11 cellular contexts compared by ENCODE assay signal in the genomic region with DNA sequence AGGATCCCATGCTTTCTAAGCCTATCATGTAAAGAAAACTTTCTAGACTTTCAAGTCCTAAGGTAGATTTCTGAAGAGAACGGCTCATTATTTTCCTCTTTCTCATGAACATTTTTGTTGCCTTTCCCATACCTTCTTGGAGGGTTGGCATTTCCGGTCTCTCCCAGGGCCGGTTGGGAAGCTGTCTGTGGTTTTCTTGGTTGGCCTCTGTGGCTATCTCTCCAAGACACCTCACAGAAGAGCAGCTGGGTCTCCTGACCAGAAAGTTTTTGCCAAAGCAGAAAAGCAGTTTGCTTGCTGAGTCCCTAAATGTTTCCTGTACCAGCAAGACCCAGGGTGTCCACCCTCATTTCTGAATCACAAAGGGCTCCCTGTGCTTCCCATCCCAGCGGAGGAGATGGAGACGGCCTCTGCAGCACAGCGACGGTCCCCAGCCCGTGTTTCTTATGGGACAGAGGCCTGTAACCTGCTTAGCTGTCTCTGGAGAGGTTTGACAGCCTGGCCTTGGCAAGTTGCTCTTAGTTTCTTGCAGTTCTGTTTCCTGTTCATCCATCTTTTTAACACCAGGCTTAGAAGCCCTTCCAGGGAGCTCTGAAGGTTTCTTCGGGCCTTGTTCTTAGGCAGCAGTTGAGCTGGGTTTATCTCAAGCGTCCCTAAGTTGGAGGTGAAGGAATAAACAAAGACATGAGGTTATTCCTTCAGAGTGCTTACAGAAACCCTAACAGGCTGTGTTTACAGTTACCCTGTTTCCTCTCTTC. TPM values are rescaled to one million over a fixed set of nuclear protein-coding genes. Genes with fewer than 3 reads are reported as not detected.
DNase-seq lines count a peak whose midpoint lies in the region; ATAC-seq and TF ChIP-seq lines count a peak whose summit lies in the region.
"Had no signal": no experiment of that assay in that cellular context is flagged by ENCODE, and none has a peak within 500 bp of the region (broad histone marks: within the 10 kb centered on the region; RNA-seq: fewer than 3 reads in every experiment).

No MANE protein-coding gene starts in this region.

- H3K4me3 ChIP-seq in testis (no peak overlapping the region), heart right ventricle (no peak overlapping the region)

- H3K9me3 Mint-ChIP-seq in HFFc6 (no peaks in the 10 kb centered on the region), WTC11 (no peaks in the 10 kb centered on the region)
- no peaks in the 10 kb centered on the region for H3K9me3 Mint-ChIP-seq in stimulated activated naive B cell treated with anti-CD40 and anti-IgM and Interleukin-4, amounts not matched to agents 10 μg/mL and 1 μg/mL and 100 μg/mL, for 72 hours
- H3K9me3 Mint-ChIP-seq: activated naive CD4-positive, alpha-beta T cell treated with anti-CD3 and anti-CD28 coated beads for 36 hours had no signal

- no peak overlapping the region for H3K4me3 Mint-ChIP-seq in HFFc6
- no peak overlapping the region for H3K4me3 Mint-ChIP-seq in WTC11
- no peak overlapping the region for H3K4me3 Mint-ChIP-seq in stimulated activated naive B cell treated with anti-CD40 and anti-IgM and Interleukin-4, amounts not matched to agents 10 μg/mL and 1 μg/mL and 100 μg/mL, for 72 hours
- H3K4me3 Mint-ChIP-seq: activated naive CD4-positive, alpha-beta T cell treated with anti-CD3 and anti-CD28 coated beads for 36 hours had no signal

- no peak for TF ChIP-seq CTCF in HFFc6 (IDR thresholded peaks at IDR 0.05)
- no peak for TF ChIP-seq CTCF in WTC11 (IDR thresholded peaks at IDR 0.05)
- no peak for TF ChIP-seq CTCF in testis (IDR thresholded peaks at IDR 0.05)
- no peak for TF ChIP-seq CTCF in heart right ventricle (IDR thresholded peaks at IDR 0.05)

- intact Hi-C loops in testis (cut with DNase I; ENCODE audit: low total_unique reads) (no loop called here), heart right ventricle (cut with DNase I) (no loop called here)

- H3K27ac ChIP-seq in testis (peak overlapping the region; percentile 60 to 67), heart right ventricle (no peak overlapping the region)

- H3K27ac Mint-ChIP-seq in HFFc6 = no peak overlapping the region
- H3K27ac Mint-ChIP-seq in WTC11 = peak overlapping the region; percentile 86
- H3K27ac Mint-ChIP-seq in stimulated activated naive B cell treated with anti-CD40 and anti-IgM and Interleukin-4, amounts not matched to agents 10 μg/mL and 1 μg/mL and 100 μg/mL, for 72 hours = no peak overlapping the region
- H3K27ac Mint-ChIP-seq: activated naive CD4-positive, alpha-beta T cell treated with anti-CD3 and anti-CD28 coated beads for 36 hours had no signal

- no peaks in the 10 kb centered on the region for H3K36me3 Mint-ChIP-seq in HFFc6 (ENCODE audit: low read depth)
- peaks cover 17% of the 10 kb centered on the region for H3K36me3 Mint-ChIP-seq in WTC11
- H3K36me3 Mint-ChIP-seq in stimulated activated naive B cell treated with anti-CD40 and anti-IgM and Interleukin-4, amounts not matched to agents 10 μg/mL and 1 μg/mL and 100 μg/mL, for 72 hours = no peaks in the 10 kb centered on the region

- peak; percentile 84 for ATAC-seq in WTC11
- ATAC-seq in stimulated activated naive B cell treated with anti-CD40 and anti-IgM and Interleukin-4, amounts not matched to agents 10 μg/mL and 1 μg/mL and 100 μg/mL, for 72 hours (replicated peaks) = no peak
- ATAC-seq in HG03139 (IDR thresholded peaks at IDR 0.05; ENCODE audit: unreplicated experiment) = no peak
- no peak for ATAC-seq in heart right ventricle
- ATAC-seq: sciatic nerve had no signal

- H3K36me3 ChIP-seq in testis (ENCODE audit: low read depth, missing control alignments) = no peaks in the 10 kb centered on the region
- no peaks in the 10 kb centered on the region for H3K36me3 ChIP-seq in heart right ventricle

- H3K4me1 Mint-ChIP-seq in HFFc6 (ENCODE audit: low read depth) (peaks cover 17% of the 10 kb centered on the region), WTC11 (peaks cover 41% of the 10 kb centered on the region)
- no peaks in the 10 kb centered on the region for H3K4me1 Mint-ChIP-seq in stimulated activated naive B cell treated with anti-CD40 and anti-IgM and Interleukin-4, amounts not matched to agents 10 μg/mL and 1 μg/mL and 100 μg/mL, for 72 hours

- peak; percentile 51 for DNase-seq in HFFc6
- peak; percentile 43 for DNase-seq in WTC11 (ENCODE audit: low spot score)
- DNase-seq in iris pigment epithelial cell (ENCODE audit: low read depth) = peak; percentile 12
- no peak for DNase-seq in testis
- DNase-seq in stimulated activated naive B cell treated with anti-CD40 and anti-IgM and Interleukin-4, amounts not matched to agents 10 μg/mL and 1 μg/mL and 100 μg/mL, for 72 hours = no peak
- DNase-seq in heart right ventricle = no peak
- DNase-seq: activated naive CD4-positive, alpha-beta T cell treated with anti-CD3 and anti-CD28 coated beads for 36 hours; islet precursor cell; T1000 had no signal

- 71 to 73% methylated on average over 10 of the region's 10 CpGs for WGBS in testis, 2 donors
- 79% methylated on average over 10 of the region's 10 CpGs for WGBS in heart right ventricle, 2 donors

- no peaks in the 10 kb centered on the region for H3K9me3 ChIP-seq in testis
- H3K9me3 ChIP-seq in heart right ventricle = no peaks in the 10 kb centered on the region

- TF ChIP-seq POLR2A in testis (IDR thresholded peaks at IDR 0.05) = no peak

- H3K27me3 ChIP-seq in testis (no peaks in the 10 kb centered on the region), heart right ventricle (no peaks in the 10 kb centered on the region)

- CTCF ChIA-PET in WTC11 (lab: Charles Lee) = interaction anchor here (0.7 to 3.2 kb wide), 5 partner anchors 9 to 441 kb away, joined by 3 to 17 read pairs (median 7); no protein-coding TSS in a partner anchor

- POLR2A ChIA-PET in WTC11 (lab: Charles Lee) = no interaction called here

- H3K27me3 Mint-ChIP-seq in HFFc6 (ENCODE audit: insufficient read depth) (peaks cover 37% of the 10 kb centered on the region), WTC11 (ENCODE audit: low read depth) (no peaks in the 10 kb centered on the region)
- H3K27me3 Mint-ChIP-seq in stimulated activated naive B cell treated with anti-CD40 and anti-IgM and Interleukin-4, amounts not matched to agents 10 μg/mL and 1 μg/mL and 100 μg/mL, for 72 hours = peaks cover 3 to 17% of the 10 kb centered on the region in 2 donors

- peaks cover 20% of the 10 kb centered on the region for H3K4me1 ChIP-seq in testis
- peaks cover 0 to 4% (median 0%) of the 10 kb centered on the region in 9 donors for H3K4me1 ChIP-seq in heart right ventricle

TF ChIP-seq in WTC11, 78 proteins besides CTCF, POLR2A, EP300 and RAD21:
- TF ChIP-seq ZNF423 (CRISPR knock-in tag; IDR thresholded peaks at IDR 0.05) = peak; percentile 71
- TF ChIP-seq, protein P1, sequence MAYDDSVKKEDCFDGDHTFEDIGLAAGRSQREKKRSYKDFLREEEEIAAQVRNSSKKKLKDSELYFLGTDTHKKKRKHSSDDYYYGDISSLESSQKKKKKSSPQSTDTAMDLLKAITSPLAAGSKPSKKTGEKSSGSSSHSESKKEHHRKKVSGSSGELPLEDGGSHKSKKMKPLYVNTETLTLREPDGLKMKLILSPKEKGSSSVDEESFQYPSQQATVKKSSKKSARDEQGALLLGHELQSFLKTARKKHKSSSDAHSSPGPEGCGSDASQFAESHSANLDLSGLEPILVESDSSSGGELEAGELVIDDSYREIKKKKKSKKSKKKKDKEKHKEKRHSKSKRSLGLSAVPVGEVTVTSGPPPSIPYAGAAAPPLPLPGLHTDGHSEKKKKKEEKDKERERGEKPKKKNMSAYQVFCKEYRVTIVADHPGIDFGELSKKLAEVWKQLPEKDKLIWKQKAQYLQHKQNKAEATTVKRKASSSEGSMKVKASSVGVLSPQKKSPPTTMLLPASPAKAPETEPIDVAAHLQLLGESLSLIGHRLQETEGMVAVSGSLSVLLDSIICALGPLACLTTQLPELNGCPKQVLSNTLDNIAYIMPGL (CRISPR knock-in tag; IDR thresholded peaks at IDR 0.05) = no peak

RNA-seq across cellular contexts. Expression of a gene that starts 39.8 kb away (rescaled TPM):
- total RNA-seq in HFFc6 (2021; fragmentation: NEBNext Ultra II Directional; extraction: Animal tissue kit (Norgen Biotek cat#: 25700)) = under 1 TPM in 3 of 6 experiments, not detected in 3; 0.07 to 0.11 (median 0.09) TPM
- total RNA-seq in WTC11 (2021) = 31.9 to 35.7 TPM (median 34.4 TPM) in 3 replicates
- 100 to 1,000 TPM in 1 of 2 donors, 10 to 100 TPM in 1; 91.0 to 136 TPM for total RNA-seq in testis
- 29.8 TPM for polyA plus RNA-seq in testis (ENCODE audit: insufficient read depth, low read depth, low replicate concordance)
- total RNA-seq in heart right ventricle = 10 to 100 TPM in 2 of 10 donors, 1 to 10 TPM in 8; 5.2 to 15.6 (median 8.0) TPM
- 1 to 10 TPM; 1.2 to 6.0 TPM for polyA plus RNA-seq in heart right ventricle

Comparison
In these comparisons a context has a peak if more than half of its experiments do, and no peak if none do; other contexts are left out.
1. DNase-seq: peak in HFFc6 (single experiment), WTC11 (single experiment) and iris pigment epithelial cell (single experiment); none in testis (single experiment), stimulated activated naive B cell treated with anti-CD40 and anti-IgM and Interleukin-4, amounts not matched to agents 10 μg/mL and 1 μg/mL and 100 μg/mL, for 72 hours (single experiment) and heart right ventricle (0 of 2).
2. H3K27ac ChIP-seq: peak in testis (2 of 2); none in heart right ventricle (0 of 10).
3. RNA of a gene that starts 39.8 kb away (total RNA-seq): 91.0 to 136 TPM in testis, 31.9 to 35.7 TPM in WTC11 and 5.2 to 15.6 TPM in heart right ventricle; 0.07 to 0.11 TPM in HFFc6; every median in the first group is over 4 times any median in the second.